ENCODE assay signal across 28 cellular contexts in genomic region chr9:99463144-99463543, GRCh38.
"Had no signal": no experiment of that assay in that cellular context is flagged by ENCODE, and none has a peak within 500 bp of the region (broad histone marks: within the 10 kb centered on the region; RNA-seq: fewer than 3 reads in every experiment).

No MANE protein-coding gene starts in this region.

- H3K36me3 Mint-ChIP-seq: immature natural killer cell, mesothelial cell of epicardium had no signal

- H3K9me3 Mint-ChIP-seq: effector memory CD8-positive, alpha-beta T cell had no signal

- H3K27ac ChIP-seq: colonic mucosa, epithelial cell of prostate, esophagus squamous epithelium, gastrocnemius medialis, heart right ventricle, left lung, lower lobe of right lung had no signal

- H3K36me3 ChIP-seq: colonic mucosa, esophagus squamous epithelium, gastrocnemius medialis, heart right ventricle, left lung, lower lobe of right lung had no signal

- H3K27me3 ChIP-seq: colonic mucosa, esophagus squamous epithelium, gastrocnemius medialis, heart right ventricle, left lung had no signal

- H3K27ac Mint-ChIP-seq: dendritic cell treated with granulocyte-macrophage colony-stimulating factor and Interleukin-4, amounts not matched to agents 40 ng/mL and 50 ng/mL, for 4 days; effector memory CD8-positive, alpha-beta T cell; endodermal cell; immature natural killer cell; mesothelial cell of epicardium had no signal

- H3K27me3 Mint-ChIP-seq: dendritic cell treated with granulocyte-macrophage colony-stimulating factor and Interleukin-4, amounts not matched to agents 40 ng/mL and 50 ng/mL, for 4 days had no signal

- DNase-seq: colonic mucosa; cortex of kidney; effector CD8-positive, alpha-beta T cell; effector memory CD8-positive, alpha-beta T cell; endodermal cell; erythroblast; esophagus squamous epithelium; foreskin fibroblast; foreskin melanocyte; gastrocnemius medialis; glutamatergic neuron; head of caudate nucleus; heart right ventricle; hypothalamus; immature natural killer cell; islet precursor cell; kidney; kidney glomerular epithelial cell; left colon; left lung; left ventricle myocardium superior; lower lobe of right lung; mesenchymal stem cell; mucosa of descending colon had no signal

- H3K4me1 ChIP-seq: colonic mucosa, left lung, lower lobe of right lung had no signal

- H3K9me3 ChIP-seq: colonic mucosa, esophagus squamous epithelium, gastrocnemius medialis, heart right ventricle, left lung, lower lobe of right lung, mucosa of descending colon had no signal

- H3K4me3 ChIP-seq: colonic mucosa, esophagus squamous epithelium, gastrocnemius medialis, heart right ventricle, left lung, lower lobe of right lung, mucosa of descending colon had no signal

- H3K4me1 Mint-ChIP-seq: immature natural killer cell had no signal

- H3K4me3 Mint-ChIP-seq: dendritic cell treated with granulocyte-macrophage colony-stimulating factor and Interleukin-4, amounts not matched to agents 40 ng/mL and 50 ng/mL, for 4 days; effector memory CD8-positive, alpha-beta T cell; endodermal cell; immature natural killer cell; mesothelial cell of epicardium had no signal

- ATAC-seq: effector memory CD8-positive, alpha-beta T cell; esophagus mucosa; gastrocnemius medialis; heart right ventricle; left colon; left lung; left ventricle myocardium superior; lower lobe of right lung; mucosa of descending colon had no signal
